1 cellular context compared by ENCODE assay signal in the genomic region with DNA sequence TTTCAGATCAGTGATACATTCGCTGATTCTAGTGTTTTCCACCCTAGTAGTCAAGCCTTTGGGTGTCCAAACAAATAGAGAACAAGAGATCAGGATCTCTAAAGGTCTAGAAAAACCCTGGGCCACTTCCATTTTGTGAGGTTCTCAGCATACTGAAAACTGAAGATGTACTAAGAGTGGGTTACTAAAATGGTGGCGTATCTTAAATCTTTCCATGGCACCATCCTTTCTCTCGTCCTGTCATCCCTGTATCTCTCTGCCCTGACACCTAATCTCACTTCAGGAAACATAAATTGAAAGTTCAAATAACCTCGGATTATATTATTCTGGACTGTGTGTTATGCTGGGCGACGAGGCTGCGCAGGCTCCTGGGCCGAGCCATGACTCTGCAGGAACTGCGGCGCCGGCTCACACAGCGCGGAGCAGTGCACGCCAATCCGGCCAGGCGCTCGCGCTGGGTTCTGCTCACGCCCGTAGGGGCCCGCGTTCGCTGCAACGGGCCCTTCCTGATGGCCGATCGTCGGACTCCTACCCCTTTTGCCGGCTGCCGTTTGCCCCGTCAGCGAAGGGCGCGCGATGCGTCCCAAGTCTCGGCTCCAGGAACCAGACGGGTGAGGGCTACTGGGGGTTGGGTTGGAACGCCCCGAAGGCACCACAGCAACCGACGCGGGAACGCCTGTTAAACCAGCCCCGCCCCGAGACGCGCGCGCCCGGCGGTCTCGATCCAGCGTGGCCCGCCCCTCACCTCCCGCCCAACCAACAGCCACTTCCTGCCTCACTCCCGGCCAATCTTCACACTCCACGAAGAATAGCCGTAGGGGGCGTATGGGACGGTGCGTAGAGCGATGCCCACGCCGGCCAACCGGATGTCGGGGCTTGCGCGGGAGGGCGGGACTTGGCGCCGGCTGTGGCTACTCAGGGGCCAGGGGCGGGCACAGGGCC.
TF ChIP-seq lines count a peak whose summit lies in the region.

No MANE protein-coding gene starts in this region.

TF ChIP-seq in HepG2, 621 proteins besides CTCF, POLR2A, EP300 and RAD21 (continued from another document and continues in another):
- no peak for TF ChIP-seq ZNF230 (CRISPR knock-in tag; IDR thresholded peaks at IDR 0.05)
- peak; percentile 61; the same call in 1 of the 2 replicates for TF ChIP-seq KAT8 (CRISPR knock-in tag; IDR thresholded peaks at IDR 0.05)
- TF ChIP-seq ZNF652 (CRISPR knock-in tag; IDR thresholded peaks at IDR 0.05; ENCODE audit: borderline replicate concordance, low read depth): no peak
- TF ChIP-seq ATM (IDR thresholded peaks at IDR 0.05; ENCODE audit: borderline replicate concordance): no peak
- peak; percentile 26 for TF ChIP-seq PHF5A (CRISPR knock-in tag; IDR thresholded peaks at IDR 0.05; ENCODE audit: low read depth, unreplicated experiment)
- 0 out of 2 replicates have a peak, but pooled peaks have one; percentile 33 for TF ChIP-seq BRCA1 (CRISPR knock-in tag; IDR thresholded peaks at IDR 0.05)
- peak; percentile 47; the same call in 1 of the 2 replicates for TF ChIP-seq ZNF547 (CRISPR knock-in tag; IDR thresholded peaks at IDR 0.05)
- peak; percentile 53; the same call in 1 of the 2 replicates for TF ChIP-seq ZNF331 (CRISPR knock-in tag; IDR thresholded peaks at IDR 0.05)
- peak; percentile 58; the same call in 1 of the 2 replicates for TF ChIP-seq GZF1 (CRISPR knock-in tag; IDR thresholded peaks at IDR 0.05)
- TF ChIP-seq HNRNPK (IDR thresholded peaks at IDR 0.05; ENCODE audit: low read depth, low read length, poor library complexity, severe bottlenecking): no peak
- TF ChIP-seq NFE2 (CRISPR knock-in tag; IDR thresholded peaks at IDR 0.05): peak; percentile 67; the same call in 1 of the 2 replicates
- TF ChIP-seq, protein P1, sequence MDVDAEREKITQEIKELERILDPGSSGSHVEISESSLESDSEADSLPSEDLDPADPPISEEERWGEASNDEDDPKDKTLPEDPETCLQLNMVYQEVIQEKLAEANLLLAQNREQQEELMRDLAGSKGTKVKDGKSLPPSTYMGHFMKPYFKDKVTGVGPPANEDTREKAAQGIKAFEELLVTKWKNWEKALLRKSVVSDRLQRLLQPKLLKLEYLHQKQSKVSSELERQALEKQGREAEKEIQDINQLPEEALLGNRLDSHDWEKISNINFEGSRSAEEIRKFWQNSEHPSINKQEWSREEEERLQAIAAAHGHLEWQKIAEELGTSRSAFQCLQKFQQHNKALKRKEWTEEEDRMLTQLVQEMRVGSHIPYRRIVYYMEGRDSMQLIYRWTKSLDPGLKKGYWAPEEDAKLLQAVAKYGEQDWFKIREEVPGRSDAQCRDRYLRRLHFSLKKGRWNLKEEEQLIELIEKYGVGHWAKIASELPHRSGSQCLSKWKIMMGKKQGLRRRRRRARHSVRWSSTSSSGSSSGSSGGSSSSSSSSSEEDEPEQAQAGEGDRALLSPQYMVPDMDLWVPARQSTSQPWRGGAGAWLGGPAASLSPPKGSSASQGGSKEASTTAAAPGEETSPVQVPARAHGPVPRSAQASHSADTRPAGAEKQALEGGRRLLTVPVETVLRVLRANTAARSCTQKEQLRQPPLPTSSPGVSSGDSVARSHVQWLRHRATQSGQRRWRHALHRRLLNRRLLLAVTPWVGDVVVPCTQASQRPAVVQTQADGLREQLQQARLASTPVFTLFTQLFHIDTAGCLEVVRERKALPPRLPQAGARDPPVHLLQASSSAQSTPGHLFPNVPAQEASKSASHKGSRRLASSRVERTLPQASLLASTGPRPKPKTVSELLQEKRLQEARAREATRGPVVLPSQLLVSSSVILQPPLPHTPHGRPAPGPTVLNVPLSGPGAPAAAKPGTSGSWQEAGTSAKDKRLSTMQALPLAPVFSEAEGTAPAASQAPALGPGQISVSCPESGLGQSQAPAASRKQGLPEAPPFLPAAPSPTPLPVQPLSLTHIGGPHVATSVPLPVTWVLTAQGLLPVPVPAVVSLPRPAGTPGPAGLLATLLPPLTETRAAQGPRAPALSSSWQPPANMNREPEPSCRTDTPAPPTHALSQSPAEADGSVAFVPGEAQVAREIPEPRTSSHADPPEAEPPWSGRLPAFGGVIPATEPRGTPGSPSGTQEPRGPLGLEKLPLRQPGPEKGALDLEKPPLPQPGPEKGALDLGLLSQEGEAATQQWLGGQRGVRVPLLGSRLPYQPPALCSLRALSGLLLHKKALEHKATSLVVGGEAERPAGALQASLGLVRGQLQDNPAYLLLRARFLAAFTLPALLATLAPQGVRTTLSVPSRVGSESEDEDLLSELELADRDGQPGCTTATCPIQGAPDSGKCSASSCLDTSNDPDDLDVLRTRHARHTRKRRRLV (CRISPR knock-in tag; IDR thresholded peaks at IDR 0.05): no peak; the same call in 1 of the 2 replicates
- peak; percentile 63; the same call in 1 of the 2 replicates for TF ChIP-seq NFE2L2 (IDR thresholded peaks at IDR 0.05; ENCODE audit: low read length)
- TF ChIP-seq, protein P2, sequence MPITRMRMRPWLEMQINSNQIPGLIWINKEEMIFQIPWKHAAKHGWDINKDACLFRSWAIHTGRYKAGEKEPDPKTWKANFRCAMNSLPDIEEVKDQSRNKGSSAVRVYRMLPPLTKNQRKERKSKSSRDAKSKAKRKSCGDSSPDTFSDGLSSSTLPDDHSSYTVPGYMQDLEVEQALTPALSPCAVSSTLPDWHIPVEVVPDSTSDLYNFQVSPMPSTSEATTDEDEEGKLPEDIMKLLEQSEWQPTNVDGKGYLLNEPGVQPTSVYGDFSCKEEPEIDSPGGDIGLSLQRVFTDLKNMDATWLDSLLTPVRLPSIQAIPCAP (CRISPR knock-in tag; IDR thresholded peaks at IDR 0.05; ENCODE audit: low read depth): no peak
- no peak for TF ChIP-seq GLI4 (CRISPR knock-in tag; IDR thresholded peaks at IDR 0.05; ENCODE audit: borderline replicate concordance)
- TF ChIP-seq ZNF296 (CRISPR knock-in tag; conservative IDR thresholded peaks at IDR 0.05): no peak
- no peak for TF ChIP-seq AGO2 (optimal IDR thresholded peaks at IDR 0.05; ENCODE audit: low read depth, low read length)
- TF ChIP-seq, protein P3, sequence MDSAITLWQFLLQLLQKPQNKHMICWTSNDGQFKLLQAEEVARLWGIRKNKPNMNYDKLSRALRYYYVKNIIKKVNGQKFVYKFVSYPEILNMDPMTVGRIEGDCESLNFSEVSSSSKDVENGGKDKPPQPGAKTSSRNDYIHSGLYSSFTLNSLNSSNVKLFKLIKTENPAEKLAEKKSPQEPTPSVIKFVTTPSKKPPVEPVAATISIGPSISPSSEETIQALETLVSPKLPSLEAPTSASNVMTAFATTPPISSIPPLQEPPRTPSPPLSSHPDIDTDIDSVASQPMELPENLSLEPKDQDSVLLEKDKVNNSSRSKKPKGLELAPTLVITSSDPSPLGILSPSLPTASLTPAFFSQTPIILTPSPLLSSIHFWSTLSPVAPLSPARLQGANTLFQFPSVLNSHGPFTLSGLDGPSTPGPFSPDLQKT (CRISPR knock-in tag; IDR thresholded peaks at IDR 0.05; ENCODE audit: borderline replicate concordance): no peak
- peak; percentile 82; the same call in 1 of the 2 replicates for TF ChIP-seq ZNF788 (CRISPR knock-in tag; IDR thresholded peaks at IDR 0.05; ENCODE audit: borderline replicate concordance)
- TF ChIP-seq, protein P4, sequence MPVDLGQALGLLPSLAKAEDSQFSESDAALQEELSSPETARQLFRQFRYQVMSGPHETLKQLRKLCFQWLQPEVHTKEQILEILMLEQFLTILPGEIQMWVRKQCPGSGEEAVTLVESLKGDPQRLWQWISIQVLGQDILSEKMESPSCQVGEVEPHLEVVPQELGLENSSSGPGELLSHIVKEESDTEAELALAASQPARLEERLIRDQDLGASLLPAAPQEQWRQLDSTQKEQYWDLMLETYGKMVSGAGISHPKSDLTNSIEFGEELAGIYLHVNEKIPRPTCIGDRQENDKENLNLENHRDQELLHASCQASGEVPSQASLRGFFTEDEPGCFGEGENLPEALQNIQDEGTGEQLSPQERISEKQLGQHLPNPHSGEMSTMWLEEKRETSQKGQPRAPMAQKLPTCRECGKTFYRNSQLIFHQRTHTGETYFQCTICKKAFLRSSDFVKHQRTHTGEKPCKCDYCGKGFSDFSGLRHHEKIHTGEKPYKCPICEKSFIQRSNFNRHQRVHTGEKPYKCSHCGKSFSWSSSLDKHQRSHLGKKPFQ (CRISPR knock-in tag; IDR thresholded peaks at IDR 0.05; ENCODE audit: insufficient replicate concordance): no peak
- no peak for TF ChIP-seq PLRG1 (conservative IDR thresholded peaks at IDR 0.05)
- TF ChIP-seq, protein P5, sequence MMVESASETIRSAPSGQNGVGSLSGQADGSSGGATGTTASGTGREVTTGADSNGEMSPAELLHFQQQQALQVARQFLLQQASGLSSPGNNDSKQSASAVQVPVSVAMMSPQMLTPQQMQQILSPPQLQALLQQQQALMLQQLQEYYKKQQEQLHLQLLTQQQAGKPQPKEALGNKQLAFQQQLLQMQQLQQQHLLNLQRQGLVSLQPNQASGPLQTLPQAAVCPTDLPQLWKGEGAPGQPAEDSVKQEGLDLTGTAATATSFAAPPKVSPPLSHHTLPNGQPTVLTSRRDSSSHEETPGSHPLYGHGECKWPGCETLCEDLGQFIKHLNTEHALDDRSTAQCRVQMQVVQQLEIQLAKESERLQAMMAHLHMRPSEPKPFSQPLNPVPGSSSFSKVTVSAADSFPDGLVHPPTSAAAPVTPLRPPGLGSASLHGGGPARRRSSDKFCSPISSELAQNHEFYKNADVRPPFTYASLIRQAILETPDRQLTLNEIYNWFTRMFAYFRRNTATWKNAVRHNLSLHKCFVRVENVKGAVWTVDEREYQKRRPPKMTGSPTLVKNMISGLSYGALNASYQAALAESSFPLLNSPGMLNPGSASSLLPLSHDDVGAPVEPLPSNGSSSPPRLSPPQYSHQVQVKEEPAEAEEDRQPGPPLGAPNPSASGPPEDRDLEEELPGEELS (CRISPR knock-in tag; IDR thresholded peaks at IDR 0.05): no peak
- no peak for TF ChIP-seq JUND (CRISPR knock-in tag; IDR thresholded peaks at IDR 0.05)
- TF ChIP-seq DMAP1 (CRISPR knock-in tag; IDR thresholded peaks at IDR 0.05): peak; percentile 84; the same call in 1 of the 2 replicates
- no peak for TF ChIP-seq MLLT10 (CRISPR knock-in tag; IDR thresholded peaks at IDR 0.05)
- TF ChIP-seq KLF9 (CRISPR knock-in tag; IDR thresholded peaks at IDR 0.05; ENCODE audit: low read depth): no peak
- no peak; the same call in 1 of the 2 replicates for TF ChIP-seq EEA1 (CRISPR knock-in tag; IDR thresholded peaks at IDR 0.05; ENCODE audit: borderline replicate concordance)
- no peak for TF ChIP-seq PCBP2 (optimal IDR thresholded peaks at IDR 0.05; ENCODE audit: low read depth, low read length, poor library complexity, severe bottlenecking)
- TF ChIP-seq ZNF530 (CRISPR knock-in tag; IDR thresholded peaks at IDR 0.05; ENCODE audit: low read depth): no peak
- TF ChIP-seq, protein P6, sequence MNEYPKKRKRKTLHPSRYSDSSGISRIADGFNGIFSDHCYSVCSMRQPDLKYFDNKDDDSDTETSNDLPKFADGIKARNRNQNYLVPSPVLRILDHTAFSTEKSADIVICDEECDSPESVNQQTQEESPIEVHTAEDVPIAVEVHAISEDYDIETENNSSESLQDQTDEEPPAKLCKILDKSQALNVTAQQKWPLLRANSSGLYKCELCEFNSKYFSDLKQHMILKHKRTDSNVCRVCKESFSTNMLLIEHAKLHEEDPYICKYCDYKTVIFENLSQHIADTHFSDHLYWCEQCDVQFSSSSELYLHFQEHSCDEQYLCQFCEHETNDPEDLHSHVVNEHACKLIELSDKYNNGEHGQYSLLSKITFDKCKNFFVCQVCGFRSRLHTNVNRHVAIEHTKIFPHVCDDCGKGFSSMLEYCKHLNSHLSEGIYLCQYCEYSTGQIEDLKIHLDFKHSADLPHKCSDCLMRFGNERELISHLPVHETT (CRISPR knock-in tag; conservative IDR thresholded peaks at IDR 0.05): no peak; the same call in 1 of the 2 replicates
- peak; percentile 99 for TF ChIP-seq SP4 (CRISPR knock-in tag; IDR thresholded peaks at IDR 0.05)
- TF ChIP-seq, protein P7, sequence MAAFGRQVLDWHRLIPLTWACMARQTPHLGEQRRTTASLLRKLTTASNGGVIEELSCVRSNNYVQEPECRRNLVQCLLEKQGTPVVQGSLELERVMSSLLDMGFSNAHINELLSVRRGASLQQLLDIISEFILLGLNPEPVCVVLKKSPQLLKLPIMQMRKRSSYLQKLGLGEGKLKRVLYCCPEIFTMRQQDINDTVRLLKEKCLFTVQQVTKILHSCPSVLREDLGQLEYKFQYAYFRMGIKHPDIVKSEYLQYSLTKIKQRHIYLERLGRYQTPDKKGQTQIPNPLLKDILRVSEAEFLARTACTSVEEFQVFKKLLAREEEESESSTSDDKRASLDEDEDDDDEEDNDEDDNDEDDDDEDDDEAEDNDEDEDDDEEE (CRISPR knock-in tag; IDR thresholded peaks at IDR 0.05): no peak
- peak; percentile 42 for TF ChIP-seq SKI (IDR thresholded peaks at IDR 0.05; ENCODE audit: partially characterized antibody)
- no peak for TF ChIP-seq ZFYVE20 (CRISPR knock-in tag; IDR thresholded peaks at IDR 0.05; ENCODE audit: borderline replicate concordance, low read depth)
- TF ChIP-seq SMARCE1 (IDR thresholded peaks at IDR 0.05; ENCODE audit: borderline replicate concordance): no peak
- TF ChIP-seq, protein P8, sequence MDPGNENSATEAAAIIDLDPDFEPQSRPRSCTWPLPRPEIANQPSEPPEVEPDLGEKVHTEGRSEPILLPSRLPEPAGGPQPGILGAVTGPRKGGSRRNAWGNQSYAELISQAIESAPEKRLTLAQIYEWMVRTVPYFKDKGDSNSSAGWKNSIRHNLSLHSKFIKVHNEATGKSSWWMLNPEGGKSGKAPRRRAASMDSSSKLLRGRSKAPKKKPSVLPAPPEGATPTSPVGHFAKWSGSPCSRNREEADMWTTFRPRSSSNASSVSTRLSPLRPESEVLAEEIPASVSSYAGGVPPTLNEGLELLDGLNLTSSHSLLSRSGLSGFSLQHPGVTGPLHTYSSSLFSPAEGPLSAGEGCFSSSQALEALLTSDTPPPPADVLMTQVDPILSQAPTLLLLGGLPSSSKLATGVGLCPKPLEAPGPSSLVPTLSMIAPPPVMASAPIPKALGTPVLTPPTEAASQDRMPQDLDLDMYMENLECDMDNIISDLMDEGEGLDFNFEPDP (CRISPR knock-in tag; conservative IDR thresholded peaks at IDR 0.05): no peak
- TF ChIP-seq POGZ (CRISPR knock-in tag; IDR thresholded peaks at IDR 0.05): peak; percentile 63; the same call in 1 of the 2 replicates
- TF ChIP-seq ZEB1 (IDR thresholded peaks at IDR 0.05; ENCODE audit: insufficient replicate concordance, low read depth): no peak
- peak; percentile 71; the same call in 1 of the 2 replicates for TF ChIP-seq NFKB2 (CRISPR knock-in tag; IDR thresholded peaks at IDR 0.05; ENCODE audit: borderline replicate concordance)
- TF ChIP-seq, protein P9, sequence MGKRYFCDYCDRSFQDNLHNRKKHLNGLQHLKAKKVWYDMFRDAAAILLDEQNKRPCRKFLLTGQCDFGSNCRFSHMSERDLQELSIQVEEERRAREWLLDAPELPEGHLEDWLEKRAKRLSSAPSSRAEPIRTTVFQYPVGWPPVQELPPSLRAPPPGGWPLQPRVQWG (CRISPR knock-in tag; IDR thresholded peaks at IDR 0.05; ENCODE audit: borderline replicate concordance, low read depth): no peak
- TF ChIP-seq JARID2 (CRISPR knock-in tag; IDR thresholded peaks at IDR 0.05; ENCODE audit: insufficient replicate concordance): peak; percentile 79
- TF ChIP-seq, protein P10, sequence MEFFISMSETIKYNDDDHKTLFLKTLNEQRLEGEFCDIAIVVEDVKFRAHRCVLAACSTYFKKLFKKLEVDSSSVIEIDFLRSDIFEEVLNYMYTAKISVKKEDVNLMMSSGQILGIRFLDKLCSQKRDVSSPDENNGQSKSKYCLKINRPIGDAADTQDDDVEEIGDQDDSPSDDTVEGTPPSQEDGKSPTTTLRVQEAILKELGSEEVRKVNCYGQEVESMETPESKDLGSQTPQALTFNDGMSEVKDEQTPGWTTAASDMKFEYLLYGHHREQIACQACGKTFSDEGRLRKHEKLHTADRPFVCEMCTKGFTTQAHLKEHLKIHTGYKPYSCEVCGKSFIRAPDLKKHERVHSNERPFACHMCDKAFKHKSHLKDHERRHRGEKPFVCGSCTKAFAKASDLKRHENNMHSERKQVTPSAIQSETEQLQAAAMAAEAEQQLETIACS (CRISPR knock-in tag; IDR thresholded peaks at IDR 0.05): peak; percentile 98
- peak; percentile 95 for TF ChIP-seq ZNF674 (CRISPR knock-in tag; IDR thresholded peaks at IDR 0.05; ENCODE audit: low read depth)
- no peak for TF ChIP-seq POLR2AphosphoS2 (IDR thresholded peaks at IDR 0.05; ENCODE audit: low read depth, low read length)
